ENCODE assay signal across 8 cellular contexts in the genomic region with DNA sequence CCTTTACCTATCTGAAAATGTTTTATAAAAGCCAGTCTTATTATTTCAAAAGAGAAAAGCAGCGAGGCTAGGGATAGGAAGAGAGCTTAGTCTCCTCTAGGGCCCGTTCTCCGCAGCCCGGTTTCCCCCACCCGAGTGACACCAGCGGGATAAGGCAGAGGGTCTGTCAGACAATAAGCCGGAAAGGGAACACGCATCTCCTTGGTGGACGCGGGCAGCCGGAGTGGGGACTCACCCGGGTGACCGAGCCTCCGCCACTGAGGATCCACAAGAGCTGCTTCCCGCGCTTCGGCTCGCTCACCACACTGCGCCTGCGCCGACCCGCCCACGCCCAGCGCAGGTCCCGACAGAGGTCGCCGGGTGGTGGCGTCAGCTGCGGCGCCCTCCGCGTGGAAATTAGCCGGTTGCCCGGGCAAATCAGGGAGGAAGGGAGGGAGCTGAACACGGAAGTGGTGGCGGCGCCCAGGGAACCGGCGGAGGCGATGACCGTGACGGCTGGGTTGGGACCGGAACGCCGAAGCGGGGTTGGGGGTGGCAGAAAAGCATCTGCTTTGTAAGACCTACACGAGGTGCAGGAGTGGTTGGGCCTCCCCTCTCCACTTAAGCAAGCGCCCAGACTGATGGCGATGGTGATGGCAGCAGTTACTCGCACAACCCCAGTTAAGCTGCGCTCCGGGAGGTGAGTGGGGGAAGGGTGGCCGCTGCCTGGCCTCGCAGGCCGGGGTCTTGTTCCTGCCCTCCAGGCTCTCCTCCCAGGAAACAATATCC. TPM values are rescaled to one million over a fixed set of nuclear protein-coding genes. Genes with fewer than 3 reads are reported as not detected.
DNase-seq lines count a peak whose midpoint lies in the region; ATAC-seq and TF ChIP-seq lines count a peak whose summit lies in the region.

A gene with protein sequence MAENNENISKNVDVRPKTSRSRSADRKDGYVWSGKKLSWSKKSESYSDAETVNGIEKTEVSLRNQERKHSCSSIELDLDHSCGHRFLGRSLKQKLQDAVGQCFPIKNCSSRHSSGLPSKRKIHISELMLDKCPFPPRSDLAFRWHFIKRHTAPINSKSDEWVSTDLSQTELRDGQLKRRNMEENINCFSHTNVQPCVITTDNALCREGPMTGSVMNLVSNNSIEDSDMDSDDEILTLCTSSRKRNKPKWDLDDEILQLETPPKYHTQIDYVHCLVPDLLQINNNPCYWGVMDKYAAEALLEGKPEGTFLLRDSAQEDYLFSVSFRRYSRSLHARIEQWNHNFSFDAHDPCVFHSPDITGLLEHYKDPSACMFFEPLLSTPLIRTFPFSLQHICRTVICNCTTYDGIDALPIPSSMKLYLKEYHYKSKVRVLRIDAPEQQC (plus strand): TSS at position 444 of the 768 bp plus-strand sequence. CDS start 15,806 bp downstream, outside the sequence.
A gene with protein sequence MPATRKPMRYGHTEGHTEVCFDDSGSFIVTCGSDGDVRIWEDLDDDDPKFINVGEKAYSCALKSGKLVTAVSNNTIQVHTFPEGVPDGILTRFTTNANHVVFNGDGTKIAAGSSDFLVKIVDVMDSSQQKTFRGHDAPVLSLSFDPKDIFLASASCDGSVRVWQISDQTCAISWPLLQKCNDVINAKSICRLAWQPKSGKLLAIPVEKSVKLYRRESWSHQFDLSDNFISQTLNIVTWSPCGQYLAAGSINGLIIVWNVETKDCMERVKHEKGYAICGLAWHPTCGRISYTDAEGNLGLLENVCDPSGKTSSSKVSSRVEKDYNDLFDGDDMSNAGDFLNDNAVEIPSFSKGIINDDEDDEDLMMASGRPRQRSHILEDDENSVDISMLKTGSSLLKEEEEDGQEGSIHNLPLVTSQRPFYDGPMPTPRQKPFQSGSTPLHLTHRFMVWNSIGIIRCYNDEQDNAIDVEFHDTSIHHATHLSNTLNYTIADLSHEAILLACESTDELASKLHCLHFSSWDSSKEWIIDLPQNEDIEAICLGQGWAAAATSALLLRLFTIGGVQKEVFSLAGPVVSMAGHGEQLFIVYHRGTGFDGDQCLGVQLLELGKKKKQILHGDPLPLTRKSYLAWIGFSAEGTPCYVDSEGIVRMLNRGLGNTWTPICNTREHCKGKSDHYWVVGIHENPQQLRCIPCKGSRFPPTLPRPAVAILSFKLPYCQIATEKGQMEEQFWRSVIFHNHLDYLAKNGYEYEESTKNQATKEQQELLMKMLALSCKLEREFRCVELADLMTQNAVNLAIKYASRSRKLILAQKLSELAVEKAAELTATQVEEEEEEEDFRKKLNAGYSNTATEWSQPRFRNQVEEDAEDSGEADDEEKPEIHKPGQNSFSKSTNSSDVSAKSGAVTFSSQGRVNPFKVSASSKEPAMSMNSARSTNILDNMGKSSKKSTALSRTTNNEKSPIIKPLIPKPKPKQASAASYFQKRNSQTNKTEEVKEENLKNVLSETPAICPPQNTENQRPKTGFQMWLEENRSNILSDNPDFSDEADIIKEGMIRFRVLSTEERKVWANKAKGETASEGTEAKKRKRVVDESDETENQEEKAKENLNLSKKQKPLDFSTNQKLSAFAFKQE (minus strand): TSS at position 307 of the 768 bp plus-strand sequence. CDS start 312 bp downstream, outside the sequence.

- H3F3A ChIP-seq in OCI-LY1 (ENCODE audit: insufficient read depth, low read length): no peaks in the 10 kb centered on the region

- DNase-seq in DMS114 treated with DMSO at 0.1 percent for 48 hours (lab: John Stamatoyannopoulos, UW; ENCODE audit: unreplicated experiment): peak; percentile 80
- DNase-seq in HuH-7 (ENCODE audit: low spot score): peak; percentile 90
- peak; percentile 97 for DNase-seq in activated CD8-positive, alpha-beta memory T cell treated with anti-CD3 and anti-CD28 coated beads, Interleukin-2, amount 50 U/mL, for 4 hours
- DNase-seq in endothelial cell (ENCODE audit: low spot score): peak; percentile 97
- peak; percentile 89 to 93 for DNase-seq in mesothelial cell of epicardium (ENCODE audit: low spot score in 2 of 2, unreplicated experiment in 2 of 2)
- DNase-seq in stimulated activated CD8-positive, alpha-beta memory T cell treated with anti-CD3 and anti-CD28 coated beads, Interleukin-15, amount 100 ng/mL, for 4 hours (ENCODE audit: low read depth in 2 of 2): peak; percentile 91 to 95

- peak within 1 kb of the TSS; percentile 67 for H3K27ac ChIP-seq in OCI-LY1 (ENCODE audit: low read depth, low read length, poor library complexity, severe bottlenecking)

- H3K27ac Mint-ChIP-seq in endothelial cell (ENCODE audit: unreplicated experiment) (peak within 1 kb of the TSS; percentile 91), mesothelial cell of epicardium (peak within 1 kb of the TSS; percentile 86)

- H3K4me3 ChIP-seq in OCI-LY1 (ENCODE audit: low read depth, low read length, poor library complexity, severe bottlenecking): peak within 1 kb of the TSS; percentile 92

- peaks cover 27% of the 10 kb centered on the region; the same call in 1 of the 2 replicates for H3K36me3 ChIP-seq in OCI-LY1 (ENCODE audit: insufficient read depth, low read length)

- peaks cover 45% of the 10 kb centered on the region for H3K4me1 Mint-ChIP-seq in endothelial cell (ENCODE audit: unreplicated experiment)
- H3K4me1 Mint-ChIP-seq in mesothelial cell of epicardium: peaks cover 42% of the 10 kb centered on the region

- no peaks in the 10 kb centered on the region for H4K20me1 ChIP-seq in OCI-LY1 (ENCODE audit: insufficient read depth, low read length)

- no peaks in the 10 kb centered on the region for H3K9me3 ChIP-seq in OCI-LY1 (ENCODE audit: low read length)

- H3K79me2 ChIP-seq in OCI-LY1 (ENCODE audit: insufficient read depth, low read length): peaks cover 72% of the 10 kb centered on the region

- no peaks in the 10 kb centered on the region for H3K27me3 Mint-ChIP-seq in endothelial cell (ENCODE audit: unreplicated experiment)
- H3K27me3 Mint-ChIP-seq in mesothelial cell of epicardium (ENCODE audit: low read depth): no peaks in the 10 kb centered on the region

- peak within 1 kb of the TSS; percentile 95 for H3K9ac ChIP-seq in OCI-LY1 (ENCODE audit: low read length)

- H3K9me3 Mint-ChIP-seq in endothelial cell (ENCODE audit: unreplicated experiment): no peaks in the 10 kb centered on the region
- no peaks in the 10 kb centered on the region for H3K9me3 Mint-ChIP-seq in mesothelial cell of epicardium

- TF ChIP-seq CTCF in OCI-LY1 (IDR thresholded peaks at IDR 0.05; ENCODE audit: low read length) (peak; percentile 11; the same call in 1 of the 2 replicates), endothelial cell (IDR thresholded peaks at IDR 0.05; ENCODE audit: unreplicated experiment) (no peak), mesothelial cell of epicardium (IDR thresholded peaks at IDR 0.05; ENCODE audit: unreplicated experiment) (no peak)

- H3K27me3 ChIP-seq in OCI-LY1 (ENCODE audit: insufficient read depth, low read length): no peaks in the 10 kb centered on the region

- H3K4me3 Mint-ChIP-seq in endothelial cell (ENCODE audit: unreplicated experiment) (peak within 1 kb of the TSS; percentile 90), mesothelial cell of epicardium (peak within 1 kb of the TSS; percentile 91)

- H3K4me1 ChIP-seq in OCI-LY1 (ENCODE audit: insufficient read depth, low read length, severe bottlenecking): peaks cover 49% of the 10 kb centered on the region

- ATAC-seq in GM21526 (IDR thresholded peaks at IDR 0.05; ENCODE audit: low FRiP score, unreplicated experiment): peak; percentile 82

- H3K36me3 Mint-ChIP-seq in endothelial cell (ENCODE audit: low read depth, unreplicated experiment) (no peaks in the 10 kb centered on the region), mesothelial cell of epicardium (peaks cover 1% of the 10 kb centered on the region)

- H3K4me2 ChIP-seq in OCI-LY1 (ENCODE audit: low read length): peak within 1 kb of the TSS; percentile 93

- no peaks in the 10 kb centered on the region for H3K9me2 ChIP-seq in OCI-LY1 (ENCODE audit: low read depth, low read length)

- H2AFZ ChIP-seq in OCI-LY1 (ENCODE audit: low read length): no peak within 1 kb of the TSS

RNA-seq across cellular contexts. Expression of the first gene that starts in this region (rescaled TPM):
- total RNA-seq in endothelial cell (ENCODE audit: unreplicated experiment): 23.7 TPM
- 20.6 to 22.1 TPM (median 21.6 TPM) in 3 replicates for total RNA-seq in mesothelial cell of epicardium

RNA-seq across cellular contexts. Expression of the second gene that starts in this region (rescaled TPM):
- 15.0 TPM for total RNA-seq in endothelial cell (ENCODE audit: unreplicated experiment)
- 15.5 to 16.9 TPM (median 16.1 TPM) in 3 replicates for total RNA-seq in mesothelial cell of epicardium

Comparison
In these comparisons a context has a peak if more than half of its experiments do, and no peak if none do; other contexts are left out.
1. Peak in every context shown above with its lines: DNase-seq, ATAC-seq, H3K4me3 ChIP-seq and H3K27ac ChIP-seq.